1 cellular context compared by ENCODE assay signal in genomic region chrX:152824841-152825374, GRCh38.
A peak's percentile ranks its signal among the peaks of the same experiment; 100 is the strongest.
TF ChIP-seq lines count a peak whose summit lies in the region.

No MANE protein-coding gene starts in this region.

TF ChIP-seq in SK-N-SH, 30 proteins besides CTCF, POLR2A, EP300 and RAD21:
- TF ChIP-seq USF1 (IDR thresholded peaks at IDR 0.05; ENCODE audit: borderline replicate concordance, low read depth) (no peak), JUND (IDR thresholded peaks at IDR 0.05) (0 out of 2 replicates have a peak, but pooled peaks have one; percentile 13), FOSL2 (IDR thresholded peaks at IDR 0.05; ENCODE audit: borderline replicate concordance, low read depth) (no peak; the same call in 1 of the 2 replicates)
TF ChIP-seq in SK-N-SH: peak in this region for 1.
